1 cellular context compared by ENCODE assay signal in the genomic region with DNA sequence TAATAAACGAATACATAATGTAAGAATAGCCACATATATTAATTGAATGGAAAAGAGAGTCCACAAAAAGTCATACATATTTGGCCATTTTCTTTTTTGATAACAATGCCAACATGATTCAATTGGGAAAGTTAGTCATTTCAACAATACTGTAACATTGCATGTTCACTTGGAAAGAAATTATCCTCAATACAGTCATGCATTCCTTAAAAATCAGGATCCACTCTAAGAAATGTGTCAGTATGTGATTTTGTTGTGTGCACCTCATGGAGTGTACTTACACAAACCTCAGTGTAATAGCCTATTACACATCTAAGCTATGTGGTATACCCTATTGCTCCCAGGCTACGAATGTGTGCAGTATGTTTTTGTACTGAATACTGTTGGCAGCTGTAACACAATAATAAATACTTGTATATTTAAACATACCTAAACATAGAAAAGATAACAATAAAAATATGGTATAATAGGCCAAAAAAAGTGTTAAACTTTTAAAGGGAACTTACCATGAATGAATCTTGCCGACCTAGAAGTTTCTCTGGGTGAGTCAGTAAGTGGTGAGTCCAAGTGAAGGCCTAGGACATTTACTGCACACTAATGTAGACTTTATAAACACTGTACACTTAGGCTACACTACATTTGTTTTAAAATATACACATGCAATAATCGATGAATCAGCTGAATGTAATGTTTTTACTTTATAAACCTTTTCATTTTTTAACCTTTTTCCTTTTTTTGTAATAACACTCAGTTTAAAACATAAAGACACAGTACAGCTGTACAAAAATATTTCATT.
TF ChIP-seq lines count a peak whose summit lies in the region.

No MANE protein-coding gene starts in this region.

TF ChIP-seq in IMR-90, 13 proteins besides CTCF, POLR2A, EP300 and RAD21:
- TF ChIP-seq CHD1 (IDR thresholded peaks at IDR 0.05; ENCODE audit: low read depth, low read length) (no peak), ELK1 (IDR thresholded peaks at IDR 0.05; ENCODE audit: borderline replicate concordance, low read depth, low read length) (no peak), USF2 (IDR thresholded peaks at IDR 0.05; ENCODE audit: low read depth, low read length) (no peak), FOS (IDR thresholded peaks at IDR 0.05; ENCODE audit: low read depth, low read length) (no peak), RFX5 (IDR thresholded peaks at IDR 0.05; ENCODE audit: low read depth, low read length) (no peak), MXI1 (IDR thresholded peaks at IDR 0.05; ENCODE audit: borderline replicate concordance, low read depth, low read length) (no peak), CEBPB (IDR thresholded peaks at IDR 0.05; ENCODE audit: low read depth, low read length) (peak; percentile 64; the same call in 1 of the 2 replicates), NFE2L2 (IDR thresholded peaks at IDR 0.05; ENCODE audit: low read depth, low read length) (no peak), MAZ (IDR thresholded peaks at IDR 0.05; ENCODE audit: borderline replicate concordance, low read depth, low read length) (no peak), MAFK (IDR thresholded peaks at IDR 0.05; ENCODE audit: low read depth, low read length) (peak; percentile 72), RCOR1 (IDR thresholded peaks at IDR 0.05; ENCODE audit: insufficient replicate concordance, low read length) (no peak)
TF ChIP-seq in IMR-90: peak in this region for 2.
